Comparison of ENCODE assay signal across 8 cellular contexts in genomic region chr20:62618622-62619529, GRCh38. TPM values are rescaled to one million over a fixed set of nuclear protein-coding genes. Genes with fewer than 3 reads are reported as not detected.
DNase-seq lines count a peak whose midpoint lies in the region; ATAC-seq, FAIRE-seq and TF ChIP-seq lines count a peak whose summit lies in the region.

No MANE protein-coding gene starts in this region.

- peaks cover 6% of the 10 kb centered on the region for H3K27me3 Mint-ChIP-seq in activated CD4-positive, alpha-beta memory T cell treated with anti-CD3 and anti-CD28 coated beads, Interleukin-2, amount 10 ng/mL, durations not matched to agents 7 days and 5 days
- no peaks in the 10 kb centered on the region for H3K27me3 Mint-ChIP-seq in natural killer cell (ENCODE audit: low read depth in 2 of 2)

- no peaks in the 10 kb centered on the region for H3K36me3 ChIP-seq in prostate gland

- H3K27ac Mint-ChIP-seq in activated CD4-positive, alpha-beta memory T cell treated with anti-CD3 and anti-CD28 coated beads, Interleukin-2, amount 10 ng/mL, durations not matched to agents 7 days and 5 days = peak overlapping the region; percentile 98
- peak overlapping the region; percentile 89 to 95 for H3K27ac Mint-ChIP-seq in natural killer cell

- no peak for FAIRE-seq in frontal cortex (lab: Jason Lieb, UNC)

- no peaks in the 10 kb centered on the region for H3K27me3 ChIP-seq in prostate gland (replicated peaks; ENCODE audit: insufficient read depth)

- H3K27ac ChIP-seq in prostate gland = no peak overlapping the region

- TF ChIP-seq CTCF in GM13976 (IDR thresholded peaks at IDR 0.05; ENCODE audit: borderline replicate concordance, control extremely low read depth, extremely low read depth, insufficient read depth, missing control alignments) (no peak), natural killer cell (IDR thresholded peaks at IDR 0.05) (no peak), prostate gland (IDR thresholded peaks at IDR 0.05) (no peak)

- ATAC-seq in HG02840 (IDR thresholded peaks at IDR 0.05; ENCODE audit: low FRiP score, unreplicated experiment) (peak; percentile 42), natural killer cell (peak; percentile 52 to 63 (median 54))

- no peaks in the 10 kb centered on the region for H3K9me3 Mint-ChIP-seq in activated CD4-positive, alpha-beta memory T cell treated with anti-CD3 and anti-CD28 coated beads, Interleukin-2, amount 10 ng/mL, durations not matched to agents 7 days and 5 days
- H3K9me3 Mint-ChIP-seq in natural killer cell = no peaks in the 10 kb centered on the region

- POLR2A ChIA-PET in activated CD4-positive, alpha-beta memory T cell treated with anti-CD3 and anti-CD28 coated beads, Interleukin-2, amount 10 ng/mL, durations not matched to agents 7 days and 5 days (lab: Charles Lee) = interaction anchor here (0.7 to 3.8 kb wide), 7 partner anchors 10 to 176 kb away, joined by 3 to 31 read pairs (median 6); partner anchors contain the start of gene SLCO4A1

- H3K9me3 ChIP-seq in prostate gland = no peaks in the 10 kb centered on the region

- TF ChIP-seq POLR2A in prostate gland (IDR thresholded peaks at IDR 0.05) = no peak

- H3K4me3 ChIP-seq in prostate gland = no peak overlapping the region

- H3K36me3 Mint-ChIP-seq in activated CD4-positive, alpha-beta memory T cell treated with anti-CD3 and anti-CD28 coated beads, Interleukin-2, amount 10 ng/mL, durations not matched to agents 7 days and 5 days (ENCODE audit: low read depth) = no peaks in the 10 kb centered on the region
- no peaks in the 10 kb centered on the region for H3K36me3 Mint-ChIP-seq in natural killer cell

- H3K4me3 Mint-ChIP-seq in activated CD4-positive, alpha-beta memory T cell treated with anti-CD3 and anti-CD28 coated beads, Interleukin-2, amount 10 ng/mL, durations not matched to agents 7 days and 5 days = peak overlapping the region; percentile 49
- peak overlapping the region; percentile 64 for H3K4me3 Mint-ChIP-seq in natural killer cell

- peak; percentile 79 for DNase-seq in GM13976 (ENCODE audit: low spot score)
- peak; percentile 80 for DNase-seq in activated CD4-positive, alpha-beta memory T cell treated with anti-CD3 and anti-CD28 coated beads, Interleukin-2, amount 10 ng/mL, durations not matched to agents 7 days and 5 days
- DNase-seq in natural killer cell = peak; percentile 55
- DNase-seq in frontal cortex (ENCODE audit: low spot score in 2 of 2) = no peak
- no peak for DNase-seq in prostate gland (ENCODE audit: low spot score)
- DNase-seq in Ammon's horn (ENCODE audit: low spot score) = no peak
- DNase-seq in COLO668 (lab: John Stamatoyannopoulos, UW; ENCODE audit: unreplicated experiment) = no peak

- intact Hi-C loops in natural killer cell (cut with micrococcal nuclease) (loop anchor here (2.0 to 5.0 kb wide), 3 partner anchors 33 to 232 kb away; partner anchors contain the start of gene RPS21), prostate gland (cut with DNase I) (loop anchor here (5.0 kb wide), 1 partner anchor 212 kb away; the partner anchor contains the start of gene CABLES2)

- in situ Hi-C loops in GM13976 (cut with MboI; ENCODE audit: low sequenced_read_pairs, unreplicated experiment) = loop anchor here (10.0 kb wide), 1 partner anchor 114 kb away; no protein-coding TSS in a partner anchor

- H3K4me1 ChIP-seq in prostate gland (replicated peaks) = peaks cover 11% of the 10 kb centered on the region

- 77% methylated on average over 23 of the region's 26 CpGs for WGBS in prostate gland

- peaks cover 59% of the 10 kb centered on the region for H3K4me1 Mint-ChIP-seq in activated CD4-positive, alpha-beta memory T cell treated with anti-CD3 and anti-CD28 coated beads, Interleukin-2, amount 10 ng/mL, durations not matched to agents 7 days and 5 days
- peaks cover 32 to 43% of the 10 kb centered on the region in 2 donors for H3K4me1 Mint-ChIP-seq in natural killer cell

- CTCF ChIA-PET in activated CD4-positive, alpha-beta memory T cell treated with anti-CD3 and anti-CD28 coated beads, Interleukin-2, amount 10 ng/mL, durations not matched to agents 7 days and 5 days (lab: Charles Lee) = interaction anchor here (1.1 to 3.9 kb wide), 5 partner anchors 15 to 209 kb away, joined by 3 to 28 read pairs (median 16); partner anchors contain the start of gene SLCO4A1

RNA-seq across cellular contexts. Expression of gene SLCO4A1, which starts 23.4 kb away (rescaled TPM):
- 10 to 100 TPM; 51.5 to 51.7 TPM for total RNA-seq in activated CD4-positive, alpha-beta memory T cell treated with anti-CD3 and anti-CD28 coated beads, Interleukin-2, amount 10 ng/mL, durations not matched to agents 7 days and 5 days
- 1 to 10 TPM in 2 of 3 donors, under 1 TPM in 1; 0.59 to 1.4 (median 1.1) TPM for total RNA-seq in natural killer cell
- 1.6 TPM for total RNA-seq in frontal cortex
- 10 to 100 TPM in 1 of 2 donors, 1 to 10 TPM in 1; 4.5 to 12.3 TPM for total RNA-seq in prostate gland

Comparison
In these comparisons a context has a peak if more than half of its experiments do, and no peak if none do; other contexts are left out.
1. DNase-seq: peak in GM13976 (single experiment), activated CD4-positive, alpha-beta memory T cell treated with anti-CD3 and anti-CD28 coated beads, Interleukin-2, amount 10 ng/mL, durations not matched to agents 7 days and 5 days (single experiment) and natural killer cell (single experiment); none in frontal cortex (0 of 2), prostate gland (single experiment), Ammon's horn (single experiment) and COLO668 (single experiment).